ENCODE assay signal across 8 cellular contexts in the genomic region with DNA sequence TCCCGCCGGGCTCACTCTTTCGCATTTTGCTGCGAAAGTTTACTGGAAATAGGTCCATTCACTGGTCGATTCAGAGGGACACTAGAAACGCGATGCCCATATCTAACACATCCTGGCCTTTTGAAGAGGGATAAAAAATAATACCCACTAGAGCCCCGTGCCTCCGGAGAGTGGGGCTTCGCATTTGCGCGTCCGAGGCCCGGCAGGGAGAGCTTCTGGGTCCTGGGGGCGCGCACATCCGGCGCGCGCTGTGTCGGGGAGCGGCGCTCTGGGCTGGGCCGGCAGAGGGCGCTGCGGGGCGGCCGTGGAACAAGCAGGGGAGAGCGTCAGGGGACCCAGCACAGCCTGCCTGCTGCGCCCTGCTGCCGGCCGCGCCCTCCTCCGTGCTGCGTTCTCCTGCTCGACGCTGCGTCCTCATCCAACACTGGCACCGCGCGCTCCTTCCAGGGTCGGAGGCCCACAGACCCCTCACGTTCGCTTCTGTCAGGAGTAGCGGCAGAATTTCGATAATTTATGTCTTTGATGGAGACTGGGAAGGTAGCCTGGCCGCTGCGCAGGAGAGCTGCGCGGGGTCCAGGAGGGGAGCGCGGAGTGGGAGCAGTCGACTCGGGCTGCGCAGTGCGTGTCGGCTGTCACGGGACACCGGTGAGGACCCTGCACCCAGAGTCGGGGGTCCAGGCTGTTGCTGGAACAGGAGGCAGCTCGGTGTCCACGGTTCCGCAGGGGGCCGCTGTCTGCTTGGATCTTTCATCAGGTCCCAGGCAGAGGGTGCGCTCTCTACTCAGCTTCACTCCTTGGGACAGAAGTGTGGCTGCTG. TPM values are rescaled to one million over a fixed set of nuclear protein-coding genes. Genes with fewer than 3 reads are reported as not detected.
DNase-seq lines count a peak whose midpoint lies in the region; ATAC-seq and TF ChIP-seq lines count a peak whose summit lies in the region.

No MANE protein-coding gene starts in this region.

- no peak overlapping the region for H2BK120ac ChIP-seq in mesendoderm (ENCODE audit: low read depth, low read length)

- no peak overlapping the region for H3K23ac ChIP-seq in mesendoderm (ENCODE audit: low read length)

- no peaks in the 10 kb centered on the region for H3K79me1 ChIP-seq in mesendoderm (ENCODE audit: low read length)

- TF ChIP-seq CTCF in AG04449 (IDR thresholded peaks at IDR 0.05; ENCODE audit: insufficient read depth, low read length, missing control alignments) = peak; percentile 90

- ATAC-seq in GM18519 (IDR thresholded peaks at IDR 0.05; ENCODE audit: low FRiP score, unreplicated experiment) (peak; percentile 88), HG03064 (IDR thresholded peaks at IDR 0.05; ENCODE audit: low read depth, unreplicated experiment) (peak; percentile 98)
- peak; percentile 99 for ATAC-seq in activated CD8-positive, alpha-beta memory T cell treated with anti-CD3 and anti-CD28 coated beads, Interleukin-2, amount 10 ng/mL, durations not matched to agents 7 days and 5 days
- ATAC-seq in effector memory CD8-positive, alpha-beta T cell (replicated peaks) = peak; percentile 98

- no peak overlapping the region for H2BK5ac ChIP-seq in mesendoderm (ENCODE audit: low read length)

- no peaks in the 10 kb centered on the region for H3K27me3 ChIP-seq in mesendoderm (ENCODE audit: insufficient read depth, low read length, poor library complexity)

- H3K36me3 ChIP-seq in mesendoderm (ENCODE audit: control insufficient read depth, insufficient read depth, low read length) = no peaks in the 10 kb centered on the region

- H2AK5ac ChIP-seq in mesendoderm (ENCODE audit: low read length) = no peak overlapping the region

- H3K9me3 Mint-ChIP-seq in activated CD8-positive, alpha-beta memory T cell treated with anti-CD3 and anti-CD28 coated beads, Interleukin-2, amount 10 ng/mL, durations not matched to agents 7 days and 5 days (ENCODE audit: low read depth) = no peaks in the 10 kb centered on the region
- H3K9me3 Mint-ChIP-seq in effector memory CD8-positive, alpha-beta T cell = no peaks in the 10 kb centered on the region

- peak overlapping the region; percentile 74 for H3K4me3 Mint-ChIP-seq in activated CD8-positive, alpha-beta memory T cell treated with anti-CD3 and anti-CD28 coated beads, Interleukin-2, amount 10 ng/mL, durations not matched to agents 7 days and 5 days
- H3K4me3 Mint-ChIP-seq in effector memory CD8-positive, alpha-beta T cell = peak overlapping the region; percentile 86 to 88

- H3K4me2 ChIP-seq in mesendoderm (ENCODE audit: low read length) = peak overlapping the region; percentile 84

- H3K4ac ChIP-seq in mesendoderm (ENCODE audit: low read depth, low read length) = no peak overlapping the region

- peak overlapping the region; percentile 61 for H3K27ac Mint-ChIP-seq in activated CD8-positive, alpha-beta memory T cell treated with anti-CD3 and anti-CD28 coated beads, Interleukin-2, amount 10 ng/mL, durations not matched to agents 7 days and 5 days
- peak overlapping the region; percentile 52 to 84 for H3K27ac Mint-ChIP-seq in effector memory CD8-positive, alpha-beta T cell

- peak overlapping the region; percentile 90 for H3K56ac ChIP-seq in mesendoderm (ENCODE audit: low read length)

- POLR2A ChIA-PET in AG04449 (lab: Yijun Ruan, JAX) = interaction anchor here (1.0 to 1.7 kb wide), 2 partner anchors 117 to 696 kb away, joined by 3 to 5 read pairs; no protein-coding TSS in a partner anchor

- H3K9ac ChIP-seq in mesendoderm (ENCODE audit: low read length) = peak overlapping the region; percentile 86

- H4K5ac ChIP-seq in mesendoderm (ENCODE audit: low read length) = no peak overlapping the region

- peak overlapping the region; percentile 69 for H3K4me3 ChIP-seq in AG04449 (ENCODE audit: low read depth, low read length)
- H3K4me3 ChIP-seq in mesendoderm (ENCODE audit: low read length) = peak overlapping the region; percentile 37

- no peak overlapping the region for H2BK15ac ChIP-seq in mesendoderm (replicated peaks; ENCODE audit: low read depth)

- no peak overlapping the region for H3K27ac ChIP-seq in mesendoderm (ENCODE audit: low read depth, low read length)

- no peak overlapping the region for H3K18ac ChIP-seq in mesendoderm (ENCODE audit: low read length)

- peaks cover 40% of the 10 kb centered on the region for H3K27me3 Mint-ChIP-seq in activated CD8-positive, alpha-beta memory T cell treated with anti-CD3 and anti-CD28 coated beads, Interleukin-2, amount 10 ng/mL, durations not matched to agents 7 days and 5 days
- peaks cover 15 to 25% of the 10 kb centered on the region in 2 donors for H3K27me3 Mint-ChIP-seq in effector memory CD8-positive, alpha-beta T cell

- no peaks in the 10 kb centered on the region for H3K4me1 ChIP-seq in mesendoderm (ENCODE audit: control insufficient read depth, low read depth, low read length)

- DNase-seq in AG04449 (ENCODE audit: low read depth, low spot score) = no peak
- DNase-seq in NCI-H526 treated with DMSO at 0.1 percent for 48 hours (lab: John Stamatoyannopoulos, UW) = peak; percentile 5
- peak; percentile 86 for DNase-seq in activated CD8-positive, alpha-beta memory T cell treated with anti-CD3 and anti-CD28 coated beads, Interleukin-2, amount 10 ng/mL, durations not matched to agents 7 days and 5 days
- peak; percentile 80 to 87 (median 86) for DNase-seq in effector memory CD8-positive, alpha-beta T cell
- peak; percentile 80 for DNase-seq in mesendoderm
- peak; percentile 71 for DNase-seq in stimulated activated CD8-positive, alpha-beta memory T cell treated with anti-CD3 and anti-CD28 coated beads, Interleukin-12 subunit alpha, Interleukin-12 subunit beta, amount 100 ng/mL, for 1 hour (ENCODE audit: low read depth)

- peaks cover 7% of the 10 kb centered on the region for H3K4me1 Mint-ChIP-seq in activated CD8-positive, alpha-beta memory T cell treated with anti-CD3 and anti-CD28 coated beads, Interleukin-2, amount 10 ng/mL, durations not matched to agents 7 days and 5 days
- H3K4me1 Mint-ChIP-seq in effector memory CD8-positive, alpha-beta T cell (ENCODE audit: low read depth in 2 of 2) = peaks cover 5 to 10% of the 10 kb centered on the region in 2 donors

- no peak overlapping the region for H4K8ac ChIP-seq in mesendoderm (ENCODE audit: low read depth, low read length)

- CTCF ChIA-PET in AG04449 (lab: Yijun Ruan, JAX) = interaction anchor here (0.5 to 5.9 kb wide), 92 partner anchors 8 to 1187 kb away, joined by 3 to 87 read pairs (median 4); partner anchors contain the start of gene CXCL12
- CTCF ChIA-PET in activated CD8-positive, alpha-beta memory T cell treated with anti-CD3 and anti-CD28 coated beads, Interleukin-2, amount 10 ng/mL, durations not matched to agents 7 days and 5 days (lab: Charles Lee) = interaction anchor here (0.6 to 3.6 kb wide), 30 partner anchors 9 to 696 kb away, joined by 3 to 24 read pairs (median 4); partner anchors contain the start of genes ZNF32 and ZNF485

- WGBS in mesendoderm (ENCODE audit: extremely low coverage, insufficient coverage, low lambda C conversion rate) = no CpG with 5 or more reads among the region's 65 CpGs

- H3K79me2 ChIP-seq in mesendoderm (ENCODE audit: control insufficient read depth, insufficient read depth, low read length) = no peaks in the 10 kb centered on the region

- no peaks in the 10 kb centered on the region for H3K36me3 Mint-ChIP-seq in activated CD8-positive, alpha-beta memory T cell treated with anti-CD3 and anti-CD28 coated beads, Interleukin-2, amount 10 ng/mL, durations not matched to agents 7 days and 5 days
- peaks cover 10% of the 10 kb centered on the region for H3K36me3 Mint-ChIP-seq in effector memory CD8-positive, alpha-beta T cell (ENCODE audit: insufficient read depth)

RNA-seq across cellular contexts. Expression of gene ZNF32, which starts 41.5 kb away (rescaled TPM):
- 1 to 10 TPM; 6.5 to 8.2 TPM for total RNA-seq in activated CD8-positive, alpha-beta memory T cell treated with anti-CD3 and anti-CD28 coated beads, Interleukin-2, amount 10 ng/mL, durations not matched to agents 7 days and 5 days
- 21.5 TPM for polyA plus RNA-seq in mesendoderm (2013, experiment 1 of 2)
- polyA plus RNA-seq in mesendoderm (2013, experiment 2 of 2) = 22.4 TPM
